11 cellular contexts compared by ENCODE assay signal in genomic region chr19:38793186-38793585, GRCh38. TPM values are rescaled to one million over a fixed set of nuclear protein-coding genes. Genes with fewer than 3 reads are reported as not detected.
DNase-seq lines count a peak whose midpoint lies in the region; ATAC-seq and TF ChIP-seq lines count a peak whose summit lies in the region.
"Had no signal": no experiment of that assay in that cellular context is flagged by ENCODE, and none has a peak within 500 bp of the region (broad histone marks: within the 10 kb centered on the region; RNA-seq: fewer than 3 reads in every experiment).

No MANE protein-coding gene starts in this region.

- no peaks in the 10 kb centered on the region for H3K27me3 ChIP-seq in CD4-positive, alpha-beta T cell (ENCODE audit: control insufficient read depth, insufficient read depth, low read length)
- H3K27me3 ChIP-seq: cardiac muscle cell had no signal

- no peak for TF ChIP-seq CTCF in CD4-positive, alpha-beta T cell (IDR thresholded peaks at IDR 0.05)
- TF ChIP-seq CTCF in cardiac fibroblast (IDR thresholded peaks at IDR 0.05; ENCODE audit: low read depth, low read length): no peak

- H3K27ac ChIP-seq in CD4-positive, alpha-beta T cell (ENCODE audit: low read depth, low read length): no peak overlapping the region
- H3K27ac ChIP-seq: cardiac muscle cell had no signal

- H3K4me3 Mint-ChIP-seq in CD4-positive, alpha-beta T cell: peak overlapping the region; percentile 78
- peak overlapping the region; percentile 71 for H3K4me3 Mint-ChIP-seq in memory B cell

- DNase-seq in CD4-positive, alpha-beta T cell: no peak
- DNase-seq in HT-29 (ENCODE audit: low spot score) (peak; percentile 49), cardiac fibroblast (ENCODE audit: low read depth in 2 of 2) (peak; percentile 55 to 63), memory B cell (ENCODE audit: low spot score in 2 of 2) (no peak)
- no peak for DNase-seq in activated CD4-positive, CD25-positive, alpha-beta regulatory T cell (lab: John Stamatoyannopoulos, UW)
- DNase-seq in activated CD8-positive, alpha-beta memory T cell treated with anti-CD3 and anti-CD28 coated beads for 24 hours: no peak
- DNase-seq: KG1, NCI-H774 had no signal

- H3K9me3 Mint-ChIP-seq in CD4-positive, alpha-beta T cell: no peaks in the 10 kb centered on the region
- no peaks in the 10 kb centered on the region for H3K9me3 Mint-ChIP-seq in memory B cell

- no peak overlapping the region for H3K27ac Mint-ChIP-seq in CD4-positive, alpha-beta T cell
- H3K27ac Mint-ChIP-seq in memory B cell: no peak overlapping the region

- H3K4me1 Mint-ChIP-seq in CD4-positive, alpha-beta T cell (ENCODE audit: low read depth): peaks cover 5% of the 10 kb centered on the region
- H3K4me1 Mint-ChIP-seq in memory B cell: no peaks in the 10 kb centered on the region

- H3K27me3 Mint-ChIP-seq in CD4-positive, alpha-beta T cell: no peaks in the 10 kb centered on the region
- no peaks in the 10 kb centered on the region for H3K27me3 Mint-ChIP-seq in memory B cell

- no peaks in the 10 kb centered on the region for H3K36me3 Mint-ChIP-seq in CD4-positive, alpha-beta T cell (ENCODE audit: low read depth)
- H3K36me3 Mint-ChIP-seq in memory B cell: no peaks in the 10 kb centered on the region

- ATAC-seq in CD4-positive, alpha-beta T cell (ENCODE audit: poor library complexity): no peak
- no peak for ATAC-seq in memory B cell (ENCODE audit: low read depth)
- ATAC-seq in HG03039 (IDR thresholded peaks at IDR 0.05; ENCODE audit: unreplicated experiment): no peak
- no peak for ATAC-seq in HG03469 (IDR thresholded peaks at IDR 0.05; ENCODE audit: unreplicated experiment)

- no peak overlapping the region for H3K4me3 ChIP-seq in cardiac fibroblast (replicated peaks in 1 of 2; ENCODE audit: low read depth in 2 of 2, low read length in 2 of 2)
- H3K4me3 ChIP-seq: cardiac muscle cell had no signal

- no peaks in the 10 kb centered on the region for H3K9me3 ChIP-seq in CD4-positive, alpha-beta T cell (ENCODE audit: control insufficient read depth, low read length)

- POLR2A ChIA-PET in CD4-positive, alpha-beta T cell (lab: Charles Lee): no interaction called here

- intact Hi-C loops in CD4-positive, alpha-beta T cell (cut with DNase I, micrococcal nuclease): no loop called here

- CTCF ChIA-PET in CD4-positive, alpha-beta T cell (lab: Charles Lee): interaction anchor here (1.0 kb wide), 1 partner anchor 23 kb away, joined by 3 read pairs; no protein-coding TSS in a partner anchor

RNA-seq across cellular contexts. Expression of gene LGALS7B, which starts 4.2 kb away (rescaled TPM):
- not detected for total RNA-seq in CD4-positive, alpha-beta T cell
- total RNA-seq in HT-29 (2014; rRNA removed; shearing (Covaris generic)): 6.0 TPM in 1 of 2 replicates, not detected in the other
- total RNA-seq: cardiac muscle cell had no signal

RNA-seq across cellular contexts. Expression of gene LGALS4, which starts 19.6 kb away (rescaled TPM):
- total RNA-seq in CD4-positive, alpha-beta T cell: 1 to 10 TPM; 2.3 to 3.1 TPM
- 959 and 1,005 TPM in 2 replicates for total RNA-seq in HT-29 (2014; rRNA removed; shearing (Covaris generic))

RNA-seq across cellular contexts. Expression of gene LGALS7, which starts 19.9 kb away (rescaled TPM):
- not detected for total RNA-seq in CD4-positive, alpha-beta T cell
- 1.5 TPM in 1 of 2 replicates, not detected in the other for total RNA-seq in HT-29 (2014; rRNA removed; shearing (Covaris generic))
- total RNA-seq: cardiac muscle cell had no signal

RNA-seq across cellular contexts. Expression of gene ECH1, which starts 38.4 kb away (rescaled TPM):
- total RNA-seq in CD4-positive, alpha-beta T cell: 10 to 100 TPM; 32.6 to 35.3 TPM
- 252 and 285 TPM in 2 replicates for total RNA-seq in HT-29 (2014; rRNA removed; shearing (Covaris generic))

RNA-seq across cellular contexts. Expression of gene CAPN12, which starts 48.9 kb away (rescaled TPM):
- 1 to 10 TPM; 1.6 to 2.0 TPM for total RNA-seq in CD4-positive, alpha-beta T cell
- 50.6 and 53.9 TPM in 2 replicates for total RNA-seq in HT-29 (2014; rRNA removed; shearing (Covaris generic))

Comparison
In these comparisons a context has a peak if more than half of its experiments do, and no peak if none do; other contexts are left out.
1. DNase-seq: peak in HT-29 (single experiment) and cardiac fibroblast (2 of 2); none in CD4-positive, alpha-beta T cell (0 of 10), memory B cell (0 of 2), activated CD4-positive, CD25-positive, alpha-beta regulatory T cell (0 of 4) and activated CD8-positive, alpha-beta memory T cell treated with anti-CD3 and anti-CD28 coated beads for 24 hours (single experiment).
2. RNA of gene LGALS4, which starts 19.6 kb away (total RNA-seq): 959 to 1,005 TPM in HT-29; 2.3 to 3.1 TPM in CD4-positive, alpha-beta T cell; every median in the first group is over 100 times any median in the second.